In the genomic region with DNA sequence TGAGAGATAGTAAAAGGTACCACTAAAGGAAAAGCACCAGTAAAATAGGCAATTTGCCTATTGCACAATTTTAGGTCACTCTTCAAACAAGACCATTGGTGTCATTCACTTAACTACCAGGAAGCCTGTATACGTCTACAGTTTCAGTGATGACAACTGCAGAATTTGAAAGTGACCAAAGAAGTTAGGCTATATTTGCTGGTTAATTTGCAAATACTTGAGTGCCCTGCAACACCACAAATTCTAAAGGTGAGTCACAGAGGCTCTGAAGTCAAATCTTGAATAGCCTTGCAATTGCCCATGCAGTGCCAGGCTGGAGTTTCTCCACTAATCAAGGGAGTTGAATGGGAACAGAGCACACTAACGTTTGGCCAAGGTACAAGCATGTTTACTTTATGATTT, we compare ENCODE assay signal across 16 cellular contexts.
DNase-seq lines count a peak whose midpoint lies in the region; ATAC-seq and TF ChIP-seq lines count a peak whose summit lies in the region.
"Had no signal": no experiment of that assay in that cellular context is flagged by ENCODE, and none has a peak within 500 bp of the region (broad histone marks: within the 10 kb centered on the region; RNA-seq: fewer than 3 reads in every experiment).

No MANE protein-coding gene starts in this region.

- H3K79me1 ChIP-seq in mesenchymal stem cell (replicated peaks; ENCODE audit: low read length, poor library complexity, severe bottlenecking), result no peaks in the 10 kb centered on the region

- peak; percentile 71 for DNase-seq in M059J (ENCODE audit: low read depth)
- no peak for DNase-seq in lung (ENCODE audit: low spot score)
- no peak for DNase-seq in foreskin melanocyte
- no peak for DNase-seq in mesenchymal stem cell
- no peak for DNase-seq in stimulated activated CD8-positive, alpha-beta memory T cell treated with anti-CD3 and anti-CD28 coated beads, Interleukin-4, amount 100 ng/mL, for 48 hours
- DNase-seq: activated CD4-positive, alpha-beta T cell treated with anti-CD3 and anti-CD28 coated beads for 1 hour; effector CD4-positive, alpha-beta T cell; GF-D8; kidney; nephron progenitor cell; NK-92 treated with Interleukin-12 subunit alpha and Interleukin-12 subunit beta, amount 100 ng/mL, for 24 hours; sigmoid colon had no signal

- H3K4me3 ChIP-seq in lung, result no peak overlapping the region
- H3K4me3 ChIP-seq in mesenchymal stem cell (ENCODE audit: insufficient read depth in 1 of 2, low read depth in 1 of 2, low read length in 2 of 2), result no peak overlapping the region
- H3K4me3 ChIP-seq: sigmoid colon had no signal

- H3K4me1 ChIP-seq in lung (ENCODE audit: control insufficient read depth in 2 of 2, insufficient read depth in 2 of 2, low read length in 2 of 2) (no peaks in the 10 kb centered on the region), mesenchymal stem cell (ENCODE audit: control insufficient read depth, insufficient read depth, low read depth, low read length) (peaks cover 3% of the 10 kb centered on the region)
- H3K4me1 ChIP-seq: sigmoid colon had no signal

- H3K4me2 ChIP-seq in mesenchymal stem cell (ENCODE audit: low read length, poor library complexity, severe bottlenecking), result no peak overlapping the region

- H2AFZ ChIP-seq in mesenchymal stem cell (ENCODE audit: low read depth, low read length), result no peak overlapping the region

- H2BK5ac ChIP-seq in mesenchymal stem cell (ENCODE audit: low read depth, low read length, poor library complexity, severe bottlenecking), result no peak overlapping the region

- H2BK15ac ChIP-seq in mesenchymal stem cell (ENCODE audit: low read depth, poor library complexity, severe bottlenecking), result no peak overlapping the region

- H2AK5ac ChIP-seq in mesenchymal stem cell (ENCODE audit: low read length, severe bottlenecking), result no peak overlapping the region

- H4K8ac ChIP-seq in mesenchymal stem cell (ENCODE audit: low read length), result no peak overlapping the region

- H3K36me3 ChIP-seq in lung (ENCODE audit: control insufficient read depth in 2 of 2, insufficient read depth in 2 of 2, low read length in 2 of 2) (no peaks in the 10 kb centered on the region), mesenchymal stem cell (ENCODE audit: control insufficient read depth in 1 of 2, insufficient read depth in 2 of 2, low read depth in 1 of 2, low read length in 2 of 2) (no peaks in the 10 kb centered on the region)
- H3K36me3 ChIP-seq: sigmoid colon had no signal

- no peak overlapping the region for H2BK120ac ChIP-seq in mesenchymal stem cell (ENCODE audit: low read depth, low read length)

- H3K23ac ChIP-seq in mesenchymal stem cell (ENCODE audit: low read length in 2 of 2), result no peak overlapping the region

- H3K27ac ChIP-seq in lung (ENCODE audit: low read depth in 1 of 2, low read length in 1 of 2), result no peak overlapping the region
- H3K27ac ChIP-seq in mesenchymal stem cell (ENCODE audit: low read length, poor library complexity, severe bottlenecking), result no peak overlapping the region
- H3K27ac ChIP-seq: sigmoid colon had no signal

- ATAC-seq in GM18868 (IDR thresholded peaks at IDR 0.05; ENCODE audit: unreplicated experiment), result peak; percentile 65
- ATAC-seq in HG02798 (IDR thresholded peaks at IDR 0.05; ENCODE audit: poor library complexity, unreplicated experiment), result peak; percentile 71
- ATAC-seq in lung (ENCODE audit: insufficient read depth, low FRiP score), result peak; percentile 65
- no peak for ATAC-seq in HG03139 (IDR thresholded peaks at IDR 0.05; ENCODE audit: unreplicated experiment)
- ATAC-seq: HCT116 had no signal

- H4K91ac ChIP-seq in mesenchymal stem cell (ENCODE audit: low read length), result no peak overlapping the region

- no peak for TF ChIP-seq CTCF in lung (IDR thresholded peaks at IDR 0.05; ENCODE audit: control extremely low read depth, extremely low read depth)

- no peak overlapping the region for H3K4ac ChIP-seq in mesenchymal stem cell (ENCODE audit: low read depth in 1 of 2, low read length in 2 of 2)

- H3K9me3 ChIP-seq in lung (ENCODE audit: control insufficient read depth in 2 of 2, insufficient read depth in 1 of 2, low read length in 1 of 2) (no peaks in the 10 kb centered on the region), mesenchymal stem cell (ENCODE audit: control insufficient read depth, low read length) (no peaks in the 10 kb centered on the region)
- H3K9me3 ChIP-seq: sigmoid colon had no signal

- no peaks in the 10 kb centered on the region for H3K27me3 ChIP-seq in lung (ENCODE audit: control insufficient read depth, insufficient read depth)
- peaks cover 0 to 3% of the 10 kb centered on the region in 2 experiments for H3K27me3 ChIP-seq in mesenchymal stem cell (ENCODE audit: control insufficient read depth in 1 of 2, insufficient read depth in 1 of 2, low read length in 2 of 2)
- H3K27me3 ChIP-seq: sigmoid colon had no signal

- WGBS in lung, 2 donors, result 31 to 45% methylated on average over 2 of the region's 2 CpGs
- WGBS in mesenchymal stem cell, result 87% methylated on average over 2 of the region's 2 CpGs

- H3K9ac ChIP-seq in mesenchymal stem cell (ENCODE audit: low read length), result no peak overlapping the region

- no peak overlapping the region for H3K14ac ChIP-seq in mesenchymal stem cell (ENCODE audit: low read length in 2 of 2)

- H2BK12ac ChIP-seq in mesenchymal stem cell (ENCODE audit: low read length in 2 of 2), result no peak overlapping the region

- H3K18ac ChIP-seq in mesenchymal stem cell (ENCODE audit: low read depth in 1 of 2, low read length in 2 of 2), result no peak overlapping the region
